In the genomic region with DNA sequence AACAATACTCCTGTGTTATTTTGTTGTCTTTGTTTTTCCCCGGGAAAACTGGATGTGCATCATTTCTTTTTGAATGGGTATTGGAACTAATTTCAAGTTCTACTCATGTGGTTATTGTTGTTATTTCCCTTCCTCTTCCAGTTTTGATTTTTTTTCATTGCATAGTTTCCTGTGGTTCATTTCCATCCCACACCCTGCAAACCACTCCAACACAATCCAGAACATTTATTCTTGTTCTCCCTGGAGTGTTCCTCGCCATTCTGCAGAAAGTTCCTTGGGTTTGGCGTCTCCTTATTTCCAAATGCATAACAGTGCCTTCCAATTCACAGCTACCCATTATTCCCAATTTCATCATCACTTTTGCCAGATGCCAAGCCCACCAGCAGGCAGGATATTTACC, we compare ENCODE assay signal across 8 cellular contexts.
"Had no signal": no experiment of that assay in that cellular context is flagged by ENCODE, and none has a peak within 500 bp of the region (broad histone marks: within the 10 kb centered on the region; RNA-seq: fewer than 3 reads in every experiment).

No MANE protein-coding gene starts in this region.

- H3K36me3 ChIP-seq: HAP-1 had no signal

- DNase-seq: GOT3, H7, HFFc6, IMR-90 had no signal

- FAIRE-seq: HTR-8/SVneo, K562 had no signal

- H3K27ac Mint-ChIP-seq: HFFc6 had no signal

- H3K9me3 Mint-ChIP-seq: HFFc6 had no signal

- H3K4me1 ChIP-seq: HAP-1 had no signal

- H3K4me3 ChIP-seq: HAP-1, K562 had no signal

- ATAC-seq: HCT116, K562 had no signal

- H3K9me3 ChIP-seq: HAP-1 had no signal

- H3K4me3 Mint-ChIP-seq: HFFc6 had no signal
